ENCODE assay signal across 18 cellular contexts in the genomic region with DNA sequence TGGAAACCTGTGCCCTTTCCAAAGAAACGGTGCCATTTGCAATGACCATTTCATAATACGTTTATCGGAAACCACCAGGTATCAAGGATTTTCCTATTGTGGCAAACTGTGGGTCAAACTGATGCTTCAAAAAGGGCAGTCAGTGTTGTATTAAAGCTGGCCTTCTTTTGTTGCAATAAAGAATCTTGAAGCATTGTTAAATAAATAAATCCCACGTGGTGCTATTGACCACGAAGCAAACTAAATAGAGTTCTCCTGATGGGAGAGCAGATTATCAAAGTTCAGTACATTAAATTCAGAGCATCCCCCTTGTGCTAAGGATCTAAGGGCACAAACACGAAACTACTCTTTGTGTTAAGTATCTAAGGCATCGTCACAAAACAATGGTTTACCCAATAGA.
DNase-seq lines count a peak whose midpoint lies in the region; ATAC-seq, FAIRE-seq and TF ChIP-seq lines count a peak whose summit lies in the region.
"Had no signal": no experiment of that assay in that cellular context is flagged by ENCODE, and none has a peak within 500 bp of the region (broad histone marks: within the 10 kb centered on the region; RNA-seq: fewer than 3 reads in every experiment).

No MANE protein-coding gene starts in this region.

- H2BK20ac ChIP-seq in H9 (ENCODE audit: low read depth, low read length, poor library complexity, severe bottlenecking), result no peak overlapping the region

- H3K9me3 Mint-ChIP-seq in H9 (no peaks in the 10 kb centered on the region), astrocyte (ENCODE audit: unreplicated experiment) (no peaks in the 10 kb centered on the region)
- H3K9me3 Mint-ChIP-seq in effector memory CD8-positive, alpha-beta T cell, result peaks cover 0 to 3% of the 10 kb centered on the region in 2 donors
- H3K9me3 Mint-ChIP-seq: GM23338 had no signal

- no peak overlapping the region for H3K4me3 Mint-ChIP-seq in H9
- no peak overlapping the region for H3K4me3 Mint-ChIP-seq in astrocyte (ENCODE audit: unreplicated experiment)
- no peak overlapping the region for H3K4me3 Mint-ChIP-seq in effector memory CD8-positive, alpha-beta T cell
- H3K4me3 Mint-ChIP-seq: CD4-positive, alpha-beta memory T cell; GM23338 had no signal

- no peak for DNase-seq in H9
- DNase-seq in NCI-H748 (lab: John Stamatoyannopoulos, UW; ENCODE audit: unreplicated experiment), result peak; percentile 49
- no peak for DNase-seq in astrocyte (ENCODE audit: low read depth)
- DNase-seq in neuronal stem cell (ENCODE audit: low spot score), result no peak
- DNase-seq in HuH-7.5 (ENCODE audit: low spot score), result no peak
- DNase-seq in effector memory CD8-positive, alpha-beta T cell, result no peak
- no peak for DNase-seq in Kasumi-1 (lab: John Stamatoyannopoulos, UW)
- DNase-seq: C1 segment of cervical spinal cord; Calu3; CD4-positive, alpha-beta memory T cell; COR-L47; DMS153; DND-41 had no signal

- no CpG with 5 or more reads among the region's 7 CpGs for WGBS in H9 (ENCODE audit: extremely low coverage, insufficient read length, low lambda C conversion rate)
- WGBS in neuronal stem cell (ENCODE audit: extremely low coverage in 2 of 2, insufficient read length in 2 of 2, insufficient replicate concordance in 1 of 2), 2 donors, result no CpG with 5 or more reads among the region's 7 CpGs

- H3K4me1 ChIP-seq in H9 (ENCODE audit: insufficient read depth, low read length), result no peaks in the 10 kb centered on the region
- H3K4me1 ChIP-seq in astrocyte (ENCODE audit: insufficient read depth, low read length), result no peaks in the 10 kb centered on the region
- H3K4me1 ChIP-seq in neuronal stem cell (ENCODE audit: control insufficient read depth in 2 of 2, insufficient read depth in 1 of 2, low read depth in 1 of 2, low read length in 2 of 2), result no peaks in the 10 kb centered on the region
- H3K4me1 ChIP-seq: HAP-1 had no signal

- H2BK5ac ChIP-seq in H9 (ENCODE audit: insufficient read length, low read length) (no peak overlapping the region), neuronal stem cell (ENCODE audit: low read length) (no peak overlapping the region)

- H3K4ac ChIP-seq in H9 (ENCODE audit: low read depth, low read length) (no peak overlapping the region), neuronal stem cell (ENCODE audit: low read length) (no peak overlapping the region)

- H3K14ac ChIP-seq in H9 (ENCODE audit: insufficient read depth, low read length) (no peak overlapping the region), neuronal stem cell (ENCODE audit: low read length) (no peak overlapping the region)

- no peak for ATAC-seq in effector memory CD8-positive, alpha-beta T cell (replicated peaks)
- no peak for ATAC-seq in GM19452 (IDR thresholded peaks at IDR 0.05; ENCODE audit: unreplicated experiment)
- ATAC-seq: GM23338 had no signal

- H4K8ac ChIP-seq in H9 (replicated peaks; ENCODE audit: insufficient read length, low read depth, low read length), result no peak overlapping the region
- H4K8ac ChIP-seq in neuronal stem cell (ENCODE audit: low read depth, low read length), result no peak overlapping the region

- H2AK5ac ChIP-seq in H9 (ENCODE audit: insufficient read length, low read length) (no peak overlapping the region), neuronal stem cell (ENCODE audit: low read depth, low read length) (no peak overlapping the region)

- no peak overlapping the region for H4K5ac ChIP-seq in H9 (ENCODE audit: insufficient read length, low read depth, low read length)

- H3K27me3 ChIP-seq in H9 (ENCODE audit: insufficient read depth, low read length) (no peaks in the 10 kb centered on the region), astrocyte (ENCODE audit: insufficient read depth, low read length) (no peaks in the 10 kb centered on the region), neuronal stem cell (ENCODE audit: control insufficient read depth in 3 of 3, insufficient read depth in 3 of 3, low read depth in 1 of 3, low read length in 3 of 3) (no peaks in the 10 kb centered on the region)

- H2BK120ac ChIP-seq in H9 (ENCODE audit: low read depth, low read length, poor library complexity, severe bottlenecking) (no peak overlapping the region), neuronal stem cell (ENCODE audit: low read depth, low read length) (no peak overlapping the region)

- no peaks in the 10 kb centered on the region for H3K23me2 ChIP-seq in H9 (ENCODE audit: insufficient read length, low read depth, low read length, poor library complexity, severe bottlenecking)

- no peak for TF ChIP-seq CTCF in H9 (conservative IDR thresholded peaks at IDR 0.05)
- TF ChIP-seq CTCF in astrocyte (IDR thresholded peaks at IDR 0.05; ENCODE audit: insufficient read depth, low read depth, low read length), result no peak

- no peaks in the 10 kb centered on the region for H3K9me3 ChIP-seq in H9 (ENCODE audit: control insufficient read depth, low read depth, low read length)
- H3K9me3 ChIP-seq in astrocyte (ENCODE audit: insufficient read depth, low read depth, low read length), result no peaks in the 10 kb centered on the region
- no peaks in the 10 kb centered on the region for H3K9me3 ChIP-seq in neuronal stem cell (replicated peaks in 1 of 2; ENCODE audit: control insufficient read depth in 2 of 2, insufficient read depth in 1 of 2, low read depth in 1 of 2, low read length in 2 of 2)
- H3K9me3 ChIP-seq: HAP-1 had no signal

- H3K4me1 Mint-ChIP-seq in H9, result 0 out of 4 replicates have a peak, but pooled peaks cover 2 to 5% of the 10 kb centered on the region in 2 experiments
- H3K4me1 Mint-ChIP-seq in astrocyte (ENCODE audit: low read depth, unreplicated experiment), result no peaks in the 10 kb centered on the region
- H3K4me1 Mint-ChIP-seq in effector memory CD8-positive, alpha-beta T cell (ENCODE audit: low read depth in 2 of 2), result no peaks in the 10 kb centered on the region
- H3K4me1 Mint-ChIP-seq: CD4-positive, alpha-beta memory T cell; GM23338 had no signal

- H4K91ac ChIP-seq in H9 (ENCODE audit: insufficient read length, low read depth, low read length) (no peak overlapping the region), neuronal stem cell (ENCODE audit: low read depth, low read length, poor library complexity) (no peak overlapping the region)

- H3K36me3 ChIP-seq in astrocyte (ENCODE audit: insufficient read depth, low read length) (no peaks in the 10 kb centered on the region), neuronal stem cell (replicated peaks in 1 of 2; ENCODE audit: control insufficient read depth in 2 of 2, insufficient read depth in 2 of 2, low read length in 2 of 2) (no peaks in the 10 kb centered on the region)
- H3K36me3 ChIP-seq: HAP-1 had no signal

- H3K27ac ChIP-seq in H9 (ENCODE audit: insufficient read length, low read depth, low read length) (no peak overlapping the region), astrocyte (ENCODE audit: low read depth, low read length) (no peak overlapping the region), neuronal stem cell (replicated peaks; ENCODE audit: low read length) (no peak overlapping the region)

- no peak overlapping the region for H3K56ac ChIP-seq in H9 (ENCODE audit: insufficient read length, low read depth, low read length)

- H2AFZ ChIP-seq in H9 (ENCODE audit: low read length) (peak overlapping the region; percentile 16), astrocyte (ENCODE audit: low read depth, low read length) (peak overlapping the region; percentile 17), neuronal stem cell (ENCODE audit: low read length) (peak overlapping the region; percentile 43)
- H2AFZ ChIP-seq: GM23338 had no signal

- H3K18ac ChIP-seq in H9 (ENCODE audit: insufficient read length, low read depth, low read length), result no peak overlapping the region
- no peak overlapping the region for H3K18ac ChIP-seq in neuronal stem cell (ENCODE audit: low read length)

- H3K27ac Mint-ChIP-seq in H9 (no peak overlapping the region), astrocyte (ENCODE audit: unreplicated experiment) (no peak overlapping the region)
- no peak overlapping the region for H3K27ac Mint-ChIP-seq in effector memory CD8-positive, alpha-beta T cell
- H3K27ac Mint-ChIP-seq: CD4-positive, alpha-beta memory T cell; GM23338 had no signal

- H3K23ac ChIP-seq in H9 (ENCODE audit: insufficient read length, low read depth, low read length) (no peak overlapping the region), neuronal stem cell (ENCODE audit: low read depth, low read length, poor library complexity) (no peak overlapping the region)

- H3K9ac ChIP-seq in H9 (ENCODE audit: extremely low read depth, insufficient read length, low read length), result no peak overlapping the region
- H3K9ac ChIP-seq in astrocyte (ENCODE audit: low read length), result no peak overlapping the region
- no peak overlapping the region for H3K9ac ChIP-seq in neuronal stem cell (ENCODE audit: low read depth, low read length, poor library complexity)

- H3K27me3 Mint-ChIP-seq in H9 (ENCODE audit: low read depth) (no peaks in the 10 kb centered on the region), astrocyte (ENCODE audit: low read depth, unreplicated experiment) (no peaks in the 10 kb centered on the region)
- no peaks in the 10 kb centered on the region for H3K27me3 Mint-ChIP-seq in effector memory CD8-positive, alpha-beta T cell
- H3K27me3 Mint-ChIP-seq: CD4-positive, alpha-beta memory T cell had no signal

- H3K4me2 ChIP-seq in H9 (ENCODE audit: insufficient read depth, insufficient read length, low read length) (no peak overlapping the region), astrocyte (ENCODE audit: low read length) (no peak overlapping the region), neuronal stem cell (ENCODE audit: insufficient read depth, low read length, poor library complexity, severe bottlenecking) (no peak overlapping the region)
- H3K4me2 ChIP-seq: GM23338 had no signal

- no peak for FAIRE-seq in astrocyte (lab: Jason Lieb, UNC)
- FAIRE-seq: GM12892, GM19239 had no signal

- H4K20me1 ChIP-seq in H9 (ENCODE audit: control insufficient read depth, insufficient read depth, insufficient read length), result no peaks in the 10 kb centered on the region
- no peaks in the 10 kb centered on the region for H4K20me1 ChIP-seq in astrocyte (ENCODE audit: insufficient read depth, low read length)

- no peak overlapping the region for H3T11ph ChIP-seq in H9 (ENCODE audit: low read length)

- H2BK15ac ChIP-seq in H9 (ENCODE audit: low read depth, low read length) (no peak overlapping the region), neuronal stem cell (ENCODE audit: low read length) (no peak overlapping the region)

- H3K79me2 ChIP-seq in H9 (ENCODE audit: insufficient read depth, low read length) (no peaks in the 10 kb centered on the region), astrocyte (ENCODE audit: insufficient read depth, low read length) (no peaks in the 10 kb centered on the region)

- H3K4me3 ChIP-seq in astrocyte (ENCODE audit: insufficient read depth, low read depth, low read length) (no peak overlapping the region), neuronal stem cell (ENCODE audit: low read length in 2 of 2) (no peak overlapping the region)
- H3K4me3 ChIP-seq: GM23338, HAP-1 had no signal

- H3K36me3 Mint-ChIP-seq in H9 (ENCODE audit: insufficient read depth in 1 of 3, low read depth in 3 of 3) (no peaks in the 10 kb centered on the region), astrocyte (ENCODE audit: low read depth, unreplicated experiment) (no peaks in the 10 kb centered on the region)
- no peaks in the 10 kb centered on the region for H3K36me3 Mint-ChIP-seq in effector memory CD8-positive, alpha-beta T cell (ENCODE audit: insufficient read depth)
- H3K36me3 Mint-ChIP-seq: CD4-positive, alpha-beta memory T cell had no signal

- H3K79me1 ChIP-seq in H9 (ENCODE audit: insufficient read depth, low read depth, low read length, poor library complexity, severe bottlenecking), result no peaks in the 10 kb centered on the region
- no peaks in the 10 kb centered on the region for H3K79me1 ChIP-seq in neuronal stem cell (ENCODE audit: low read depth, low read length)

- H2BK12ac ChIP-seq in H9 (ENCODE audit: insufficient read length, low read depth, low read length) (no peak overlapping the region), neuronal stem cell (ENCODE audit: low read length) (no peak overlapping the region)
